In genomic region chr6:15357832-15358231, GRCh38 we compare ENCODE assay signal across 28 cellular contexts.
DNase-seq lines count a peak whose midpoint lies in the region; ATAC-seq, FAIRE-seq and TF ChIP-seq lines count a peak whose summit lies in the region.
"Had no signal": no experiment of that assay in that cellular context is flagged by ENCODE, and none has a peak within 500 bp of the region (broad histone marks: within the 10 kb centered on the region; RNA-seq: fewer than 3 reads in every experiment).

No MANE protein-coding gene starts in this region.

- H3K4me2 ChIP-seq in BLaER1 (peak overlapping the region; percentile 80), PC-9 (no peak overlapping the region)

- no peak overlapping the region for H3K27ac ChIP-seq in BLaER1
- H3K27ac ChIP-seq in CD4-positive, alpha-beta T cell (ENCODE audit: low read depth, low read length) = no peak overlapping the region
- no peak overlapping the region for H3K27ac ChIP-seq in PC-9
- H3K27ac ChIP-seq: SJCRH30, skin epidermis, testis had no signal

- H3K27ac Mint-ChIP-seq in CD4-positive, alpha-beta T cell = peak overlapping the region; percentile 4
- H3K27ac Mint-ChIP-seq: activated B cell treated with CpG ODN at 0.5 μM for 24 hours; activated CD4-positive, alpha-beta T cell treated with anti-CD3 and anti-CD28 coated beads, Interleukin-2, amount 10 ng/mL, durations not matched to agents 7 days and 5 days; stimulated activated naive B cell treated with anti-CD40 and anti-IgM and Interleukin-4, amounts not matched to agents 10 μg/mL and 1 μg/mL and 100 μg/mL, for 72 hours had no signal

- H4K20me1 ChIP-seq in BLaER1 (peaks cover 100% of the 10 kb centered on the region), PC-9 (ENCODE audit: insufficient read depth) (peaks cover 31% of the 10 kb centered on the region)

- intact Hi-C loops in CD4-positive, alpha-beta T cell (cut with DNase I, micrococcal nuclease) = no loop called here
- intact Hi-C loops in PC-9 (cut with micrococcal nuclease; ENCODE audit: unreplicated experiment) = no loop called here

- POLR2A ChIA-PET in CD4-positive, alpha-beta T cell (lab: Charles Lee) = interaction anchor here (0.9 kb wide), 1 partner anchor 11 kb away, joined by 3 read pairs; no protein-coding TSS in a partner anchor
- POLR2A ChIA-PET in PC-9 (lab: Charles Lee; ENCODE audit: unreplicated experiment) = no interaction called here

- no peak overlapping the region for H3K4me3 ChIP-seq in BLaER1
- no peak overlapping the region for H3K4me3 ChIP-seq in PC-9
- H3K4me3 ChIP-seq: SJCRH30, skin epidermis, testis had no signal

- no peaks in the 10 kb centered on the region for H3K27me3 Mint-ChIP-seq in CD4-positive, alpha-beta T cell
- H3K27me3 Mint-ChIP-seq: activated B cell treated with CpG ODN at 0.5 μM for 24 hours; activated CD4-positive, alpha-beta T cell treated with anti-CD3 and anti-CD28 coated beads, Interleukin-2, amount 10 ng/mL, durations not matched to agents 7 days and 5 days; activated T-cell treated with anti-CD3 and anti-CD28 coated beads, Interleukin-2, amount 50 U/mL, for 24 hours; stimulated activated naive B cell treated with anti-CD40 and anti-IgM and Interleukin-4, amounts not matched to agents 10 μg/mL and 1 μg/mL and 100 μg/mL, for 72 hours had no signal

- ATAC-seq in CD4-positive, alpha-beta T cell (ENCODE audit: poor library complexity) = no peak
- ATAC-seq in HG03108 (IDR thresholded peaks at IDR 0.05; ENCODE audit: unreplicated experiment) (no peak), HG02981 (IDR thresholded peaks at IDR 0.05; ENCODE audit: unreplicated experiment) (no peak)
- ATAC-seq: left lobe of liver; stimulated activated naive B cell treated with anti-CD40 and anti-IgM and Interleukin-4, amounts not matched to agents 10 μg/mL and 1 μg/mL and 100 μg/mL, for 72 hours had no signal

- no peak for DNase-seq in CD4-positive, alpha-beta T cell
- peak; percentile 79 for DNase-seq in NCI-H2227 treated with DMSO at 0.1 percent for 48 hours (lab: John Stamatoyannopoulos, UW)
- DNase-seq in PC-9 = no peak
- DNase-seq in KBM-7 = no peak
- DNase-seq: activated B cell treated with CpG ODN at 0.5 μM for 24 hours; activated CD4-positive, alpha-beta T cell treated with anti-CD3 and anti-CD28 coated beads, Interleukin-2, amount 10 ng/mL, durations not matched to agents 7 days and 5 days; activated gamma-delta T cell treated with Interleukin-2 at 50 U/mL for 16 hours; activated T-cell treated with anti-CD3 and anti-CD28 coated beads, Interleukin-2, amount 50 U/mL, for 24 hours; caudate nucleus; cortex of kidney; DMS79; effector memory CD4-positive, alpha-beta T cell; GDM1; HCEC 1CT; NCI-H146; NCI-H2107; NCI-H524 treated with DMSO at 0.1 percent for 48 hours; SJCRH30; stimulated activated naive B cell treated with anti-CD40 and anti-IgM and Interleukin-4, amounts not matched to agents 10 μg/mL and 1 μg/mL and 100 μg/mL, for 72 hours; testis had no signal

- peak; percentile 92 for FAIRE-seq in endometrium (lab: Jason Lieb, UNC)
- FAIRE-seq: islet of Langerhans had no signal

- H3K36me3 ChIP-seq in BLaER1 (peaks cover 22% of the 10 kb centered on the region), PC-9 (ENCODE audit: low read depth) (no peaks in the 10 kb centered on the region)
- H3K36me3 ChIP-seq: SJCRH30 had no signal

- H3K9me3 Mint-ChIP-seq in CD4-positive, alpha-beta T cell = no peaks in the 10 kb centered on the region
- H3K9me3 Mint-ChIP-seq: activated B cell treated with CpG ODN at 0.5 μM for 24 hours; activated CD4-positive, alpha-beta T cell treated with anti-CD3 and anti-CD28 coated beads, Interleukin-2, amount 10 ng/mL, durations not matched to agents 7 days and 5 days; activated T-cell treated with anti-CD3 and anti-CD28 coated beads, Interleukin-2, amount 50 U/mL, for 24 hours; CD14-positive monocyte; stimulated activated naive B cell treated with anti-CD40 and anti-IgM and Interleukin-4, amounts not matched to agents 10 μg/mL and 1 μg/mL and 100 μg/mL, for 72 hours had no signal

- H3K4me1 ChIP-seq in BLaER1 (peaks cover 76% of the 10 kb centered on the region), PC-9 (replicated peaks; ENCODE audit: insufficient read depth) (no peaks in the 10 kb centered on the region)
- H3K4me1 ChIP-seq: SJCRH30, testis had no signal

- no TSS peak for BruUV-seq in PC-9 (replicated peaks; lab: Mats Ljungman, UMichigan)

- H3K4me3 Mint-ChIP-seq in CD4-positive, alpha-beta T cell = no peak overlapping the region
- H3K4me3 Mint-ChIP-seq: activated CD4-positive, alpha-beta T cell treated with anti-CD3 and anti-CD28 coated beads, Interleukin-2, amount 10 ng/mL, durations not matched to agents 7 days and 5 days; activated T-cell treated with anti-CD3 and anti-CD28 coated beads, Interleukin-2, amount 50 U/mL, for 24 hours; CD14-positive monocyte had no signal

- H2AFZ ChIP-seq in PC-9 = no peak overlapping the region

- no peak overlapping the region for H3K9ac ChIP-seq in BLaER1

- CTCF ChIA-PET in CD4-positive, alpha-beta T cell (lab: Charles Lee) = no interaction called here
- CTCF ChIA-PET in PC-9 (lab: Charles Lee) = interaction anchor here (0.6 kb wide), 1 partner anchor 967 kb away, joined by 5 read pairs; no protein-coding TSS in a partner anchor

- no peak for TF ChIP-seq CTCF in CD4-positive, alpha-beta T cell (IDR thresholded peaks at IDR 0.05)
- no peak for TF ChIP-seq CTCF in PC-9 (conservative IDR thresholded peaks at IDR 0.05)

- H3K27me3 ChIP-seq in BLaER1 = no peaks in the 10 kb centered on the region
- no peaks in the 10 kb centered on the region for H3K27me3 ChIP-seq in CD4-positive, alpha-beta T cell (ENCODE audit: control insufficient read depth, insufficient read depth, low read length)
- no peaks in the 10 kb centered on the region for H3K27me3 ChIP-seq in PC-9 (ENCODE audit: insufficient read depth, low read depth)
- H3K27me3 ChIP-seq: SJCRH30, testis had no signal

- H3K36me3 Mint-ChIP-seq in CD4-positive, alpha-beta T cell (ENCODE audit: low read depth) = no peaks in the 10 kb centered on the region

- peaks cover 58% of the 10 kb centered on the region for H3K4me1 Mint-ChIP-seq in CD4-positive, alpha-beta T cell (ENCODE audit: low read depth)

- H3K79me2 ChIP-seq in PC-9 (ENCODE audit: low read depth) = peaks cover 95% of the 10 kb centered on the region

- H3F3A ChIP-seq in PC-9 (ENCODE audit: insufficient read depth, low read depth) = peaks cover 3% of the 10 kb centered on the region; the same call in 1 of the 2 replicates

- in situ Hi-C loops in KBM-7 (cut with MboI; ENCODE audit: low pct_unique_long_range_greater_than_20kb, low sequenced_read_pairs) = no loop called here

- H3K9me2 ChIP-seq in PC-9 (ENCODE audit: insufficient read depth) = no peaks in the 10 kb centered on the region

- H3K9me3 ChIP-seq in BLaER1 = no peaks in the 10 kb centered on the region; the same call in 1 of the 2 replicates
- no peaks in the 10 kb centered on the region for H3K9me3 ChIP-seq in CD4-positive, alpha-beta T cell (ENCODE audit: control insufficient read depth, low read length)
- no peaks in the 10 kb centered on the region for H3K9me3 ChIP-seq in PC-9 (ENCODE audit: insufficient read depth, low read depth)
- H3K9me3 ChIP-seq: SJCRH30, testis had no signal
